In genomic region chr21:42077685-42078238, GRCh38 we compare ENCODE assay signal across 11 cellular contexts. TPM values are rescaled to one million over a fixed set of nuclear protein-coding genes. Genes with fewer than 3 reads are reported as not detected.
DNase-seq lines count a peak whose midpoint lies in the region; ATAC-seq lines count a peak whose summit lies in the region.
"Not testable (repeated sequence)": the region's sequence is repeated elsewhere in the genome, so short reads cannot be mapped to it uniquely, and the experiment has no call there.
"Had no signal": no experiment of that assay in that cellular context is flagged by ENCODE, and none has a peak within 500 bp of the region (broad histone marks: within the 10 kb centered on the region; RNA-seq: fewer than 3 reads in every experiment).

No MANE protein-coding gene starts in this region.

- peak overlapping the region; percentile 2 for H3K27ac Mint-ChIP-seq in activated CD8-positive, alpha-beta T cell treated with anti-CD3 and anti-CD28 coated beads, Interleukin-2, amount 10 ng/mL, durations not matched to agents 7 days and 5 days
- H3K27ac Mint-ChIP-seq in stimulated activated memory B cell treated with anti-CD40 and anti-IgM and Interleukin-4, amounts not matched to agents 10 μg/mL and 1 μg/mL and 100 μg/mL, for 72 hours, result peak overlapping the region; percentile 27

- POLR2A ChIA-PET in activated CD8-positive, alpha-beta T cell treated with anti-CD3 and anti-CD28 coated beads, Interleukin-2, amount 10 ng/mL, durations not matched to agents 7 days and 5 days (lab: Charles Lee), result not testable (repeated sequence)

- CTCF ChIA-PET in activated CD8-positive, alpha-beta T cell treated with anti-CD3 and anti-CD28 coated beads, Interleukin-2, amount 10 ng/mL, durations not matched to agents 7 days and 5 days (lab: Charles Lee), result interaction anchor here (1.3 kb wide), 1 partner anchor 30 kb away, joined by 3 read pairs; no protein-coding TSS in a partner anchor

- not testable (repeated sequence) for H3K4me3 Mint-ChIP-seq in activated CD8-positive, alpha-beta T cell treated with anti-CD3 and anti-CD28 coated beads, Interleukin-2, amount 10 ng/mL, durations not matched to agents 7 days and 5 days; stimulated activated memory B cell treated with anti-CD40 and anti-IgM and Interleukin-4, amounts not matched to agents 10 μg/mL and 1 μg/mL and 100 μg/mL, for 72 hours

- peaks cover 14% of the 10 kb centered on the region for H3K4me1 Mint-ChIP-seq in activated CD8-positive, alpha-beta T cell treated with anti-CD3 and anti-CD28 coated beads, Interleukin-2, amount 10 ng/mL, durations not matched to agents 7 days and 5 days (ENCODE audit: low read depth)
- peaks cover 47% of the 10 kb centered on the region for H3K4me1 Mint-ChIP-seq in stimulated activated memory B cell treated with anti-CD40 and anti-IgM and Interleukin-4, amounts not matched to agents 10 μg/mL and 1 μg/mL and 100 μg/mL, for 72 hours

- H3K9me3 Mint-ChIP-seq in activated CD8-positive, alpha-beta T cell treated with anti-CD3 and anti-CD28 coated beads, Interleukin-2, amount 10 ng/mL, durations not matched to agents 7 days and 5 days (ENCODE audit: insufficient read depth); stimulated activated memory B cell treated with anti-CD40 and anti-IgM and Interleukin-4, amounts not matched to agents 10 μg/mL and 1 μg/mL and 100 μg/mL, for 72 hours: not testable (repeated sequence)

- ATAC-seq in GM18499 (IDR thresholded peaks at IDR 0.05; ENCODE audit: insufficient read depth, unreplicated experiment) (peak; percentile 81), GM19043 (IDR thresholded peaks at IDR 0.05; ENCODE audit: low read depth, unreplicated experiment) (peak; percentile 91), GM21390 (IDR thresholded peaks at IDR 0.05; ENCODE audit: unreplicated experiment) (peak; percentile 90), HG02678 (IDR thresholded peaks at IDR 0.05; ENCODE audit: unreplicated experiment) (peak; percentile 91), HG03097 (IDR thresholded peaks at IDR 0.05; ENCODE audit: low FRiP score, unreplicated experiment) (peak; percentile 76), HG03521 (IDR thresholded peaks at IDR 0.05; ENCODE audit: unreplicated experiment) (peak; percentile 81)
- not testable (repeated sequence) for ATAC-seq in activated CD8-positive, alpha-beta T cell treated with anti-CD3 and anti-CD28 coated beads, Interleukin-2, amount 10 ng/mL, durations not matched to agents 7 days and 5 days
- ATAC-seq in stimulated activated memory B cell treated with anti-CD40 and anti-IgM and Interleukin-4, amounts not matched to agents 10 μg/mL and 1 μg/mL and 100 μg/mL, for 72 hours, result peak; percentile 92

- DNase-seq in activated CD8-positive, alpha-beta T cell treated with anti-CD3 and anti-CD28 coated beads, Interleukin-2, amount 10 ng/mL, durations not matched to agents 7 days and 5 days, result not testable (repeated sequence)

- H3K27me3 Mint-ChIP-seq in activated CD8-positive, alpha-beta T cell treated with anti-CD3 and anti-CD28 coated beads, Interleukin-2, amount 10 ng/mL, durations not matched to agents 7 days and 5 days (ENCODE audit: low read depth); stimulated activated memory B cell treated with anti-CD40 and anti-IgM and Interleukin-4, amounts not matched to agents 10 μg/mL and 1 μg/mL and 100 μg/mL, for 72 hours: not testable (repeated sequence)

- not testable (repeated sequence) for H3K36me3 Mint-ChIP-seq in activated CD8-positive, alpha-beta T cell treated with anti-CD3 and anti-CD28 coated beads, Interleukin-2, amount 10 ng/mL, durations not matched to agents 7 days and 5 days (ENCODE audit: low read depth); stimulated activated memory B cell treated with anti-CD40 and anti-IgM and Interleukin-4, amounts not matched to agents 10 μg/mL and 1 μg/mL and 100 μg/mL, for 72 hours

RNA-seq across cellular contexts. Expression of gene UMODL1, which starts 6.6 kb away (rescaled TPM):
- total RNA-seq in activated CD8-positive, alpha-beta T cell treated with anti-CD3 and anti-CD28 coated beads, Interleukin-2, amount 10 ng/mL, durations not matched to agents 7 days and 5 days, result not detected
- total RNA-seq: activated CD4-positive, alpha-beta T cell treated with anti-CD3 and anti-CD28 coated beads, Interleukin-2, amount 10 ng/mL, durations not matched to agents 24 days and 14 days; fibroblast of lung; skeletal muscle tissue had no signal
